8 cellular contexts compared by ENCODE assay signal in genomic region chr1:117534995-117535467, GRCh38.
DNase-seq lines count a peak whose midpoint lies in the region; ATAC-seq, FAIRE-seq and TF ChIP-seq lines count a peak whose summit lies in the region.

No MANE protein-coding gene starts in this region.

- no peak overlapping the region for H3K4me2 ChIP-seq in endothelial cell of umbilical vein (ENCODE audit: insufficient read depth, low read length)

- H3K4me1 Mint-ChIP-seq in activated CD4-positive, alpha-beta T cell treated with anti-CD3 and anti-CD28 coated beads, Interleukin-2, amount 10 ng/mL, durations not matched to agents 24 days and 14 days = peaks cover 13% of the 10 kb centered on the region
- peaks cover 0 to 9% (median 3%) of the 10 kb centered on the region in 7 donors for H3K4me1 Mint-ChIP-seq in naive thymus-derived CD4-positive, alpha-beta T cell

- H3K9me3 ChIP-seq in endothelial cell of umbilical vein (replicated peaks; ENCODE audit: control insufficient read depth, insufficient read depth, low read length) (no peaks in the 10 kb centered on the region), transverse colon (no peaks in the 10 kb centered on the region)
- no peaks in the 10 kb centered on the region for H3K9me3 ChIP-seq in naive thymus-derived CD4-positive, alpha-beta T cell (ENCODE audit: control insufficient read depth in 2 of 3, low read length in 3 of 3)

- H4K20me1 ChIP-seq in endothelial cell of umbilical vein (replicated peaks; ENCODE audit: control insufficient read depth, extremely low read depth, insufficient read depth, low read length) = no peaks in the 10 kb centered on the region

- no peaks in the 10 kb centered on the region for H3K27me3 Mint-ChIP-seq in activated CD4-positive, alpha-beta T cell treated with anti-CD3 and anti-CD28 coated beads, Interleukin-2, amount 10 ng/mL, durations not matched to agents 24 days and 14 days
- H3K27me3 Mint-ChIP-seq in naive thymus-derived CD4-positive, alpha-beta T cell = no peaks in the 10 kb centered on the region

- WGBS in transverse colon (ENCODE audit: low coverage in 1 of 2), 2 donors = 7 to 13% methylated on average over 3 to 6 of the region's 6 CpGs

- BruUV-seq in endothelial cell of umbilical vein (replicated peaks; lab: Mats Ljungman, UMichigan) = no TSS peak

- no peak overlapping the region for H3K9ac ChIP-seq in endothelial cell of umbilical vein (replicated peaks; ENCODE audit: extremely low read depth, insufficient read depth, low read length)

- no peak overlapping the region for H3K4me3 ChIP-seq in endothelial cell of umbilical vein (replicated peaks in 1 of 3; ENCODE audit: insufficient read depth in 1 of 3, low read depth in 1 of 3, low read length in 3 of 3)
- no peak overlapping the region for H3K4me3 ChIP-seq in naive thymus-derived CD4-positive, alpha-beta T cell (ENCODE audit: low read length)
- H3K4me3 ChIP-seq in transverse colon = no peak overlapping the region

- peak overlapping the region; percentile 41 for H3K27ac Mint-ChIP-seq in activated CD4-positive, alpha-beta T cell treated with anti-CD3 and anti-CD28 coated beads, Interleukin-2, amount 10 ng/mL, durations not matched to agents 24 days and 14 days
- peak overlapping the region in 4 of 9 donors; percentile 1 to 36 (median 14) for H3K27ac Mint-ChIP-seq in naive thymus-derived CD4-positive, alpha-beta T cell

- no peak overlapping the region for H3K4me3 Mint-ChIP-seq in activated CD4-positive, alpha-beta T cell treated with anti-CD3 and anti-CD28 coated beads, Interleukin-2, amount 10 ng/mL, durations not matched to agents 24 days and 14 days
- H3K4me3 Mint-ChIP-seq in naive thymus-derived CD4-positive, alpha-beta T cell = peak overlapping the region in 1 of 10 donors; percentile 17

- H3K36me3 Mint-ChIP-seq in activated CD4-positive, alpha-beta T cell treated with anti-CD3 and anti-CD28 coated beads, Interleukin-2, amount 10 ng/mL, durations not matched to agents 24 days and 14 days (ENCODE audit: low read depth) = peaks cover 3% of the 10 kb centered on the region
- peaks cover 0 to 1% (median 0%) of the 10 kb centered on the region in 5 donors for H3K36me3 Mint-ChIP-seq in naive thymus-derived CD4-positive, alpha-beta T cell

- POLR2A ChIA-PET in endothelial cell of umbilical vein (lab: Charles Lee) = no interaction called here
- POLR2A ChIA-PET in naive thymus-derived CD4-positive, alpha-beta T cell (lab: Charles Lee) = interaction anchor here (0.5 to 1.9 kb wide), 3 partner anchors 73 to 139 kb away, joined by 3 to 7 read pairs (median 3); no protein-coding TSS in a partner anchor

- TF ChIP-seq CTCF in endothelial cell of umbilical vein (IDR thresholded peaks at IDR 0.05; ENCODE audit: extremely low read depth in 1 of 2, insufficient read depth in 1 of 2, low read depth in 1 of 2, low read length in 2 of 2) (peak; percentile 50 to 74), transverse colon (IDR thresholded peaks at IDR 0.05) (peak; percentile 61 to 74 (median 70))

- H3K79me2 ChIP-seq in endothelial cell of umbilical vein (ENCODE audit: control insufficient read depth, insufficient read depth, low read length) = no peaks in the 10 kb centered on the region

- peaks cover 0 to 2% of the 10 kb centered on the region in 2 experiments for H3K27me3 ChIP-seq in endothelial cell of umbilical vein (ENCODE audit: control insufficient read depth in 2 of 2, insufficient read depth in 2 of 2, low read length in 2 of 2)
- no peaks in the 10 kb centered on the region for H3K27me3 ChIP-seq in naive thymus-derived CD4-positive, alpha-beta T cell (ENCODE audit: control insufficient read depth in 2 of 2, insufficient read depth in 2 of 2, low read length in 2 of 2)
- no peaks in the 10 kb centered on the region for H3K27me3 ChIP-seq in transverse colon

- H3K27ac ChIP-seq in endothelial cell of umbilical vein (ENCODE audit: insufficient read depth, low read depth, low read length) = no peak overlapping the region
- no peak overlapping the region for H3K27ac ChIP-seq in naive thymus-derived CD4-positive, alpha-beta T cell (ENCODE audit: low read depth, low read length)
- no peak overlapping the region for H3K27ac ChIP-seq in transverse colon

- dilution Hi-C loops in endothelial cell of umbilical vein (cut with MboI; ENCODE audit: extremely low pct_ligation_motif_present, low sequenced_read_pairs) = loop anchor here (25.0 kb wide), 1 partner anchor 227 kb away; no protein-coding TSS in a partner anchor

- peak; percentile 76 for FAIRE-seq in endothelial cell of umbilical vein (lab: Jason Lieb, UNC)

- H2AFZ ChIP-seq in endothelial cell of umbilical vein (ENCODE audit: low read depth, low read length) = peak overlapping the region; percentile 9

- CTCF ChIA-PET in endothelial cell of umbilical vein (lab: Charles Lee) = interaction anchor here (0.6 to 13.9 kb wide), 42 partner anchors 10 to 406 kb away, joined by 3 to 398 read pairs (median 4); partner anchors contain the start of gene TENT5C
- CTCF ChIA-PET in naive thymus-derived CD4-positive, alpha-beta T cell (lab: Charles Lee) = interaction anchor here (0.6 to 9.0 kb wide), 29 partner anchors 8 to 1277 kb away, joined by 3 to 130 read pairs (median 4); partner anchors contain the start of gene TENT5C

- DNase-seq in CD1c-positive myeloid dendritic cell (ENCODE audit: extremely low spot score) = peak; percentile 55
- peak; percentile 61 for DNase-seq in NCI-H345 (lab: John Stamatoyannopoulos, UW)
- peak; percentile 81 for DNase-seq in activated CD4-positive, alpha-beta T cell treated with anti-CD3 and anti-CD28 coated beads, Interleukin-2, amount 10 ng/mL, durations not matched to agents 24 days and 14 days
- DNase-seq in endothelial cell of umbilical vein (ENCODE audit: low read depth, low spot score) = peak; percentile 47
- DNase-seq in naive thymus-derived CD4-positive, alpha-beta T cell = peak; percentile 22 to 74 (median 60)
- DNase-seq in transverse colon = peak; percentile 27

- H3K9me3 Mint-ChIP-seq in activated CD4-positive, alpha-beta T cell treated with anti-CD3 and anti-CD28 coated beads, Interleukin-2, amount 10 ng/mL, durations not matched to agents 24 days and 14 days = no peaks in the 10 kb centered on the region
- H3K9me3 Mint-ChIP-seq in naive thymus-derived CD4-positive, alpha-beta T cell = no peaks in the 10 kb centered on the region

- H3K36me3 ChIP-seq in endothelial cell of umbilical vein (ENCODE audit: control insufficient read depth in 2 of 2, extremely low read depth in 1 of 2, insufficient read depth in 2 of 2, low read length in 2 of 2) (no peaks in the 10 kb centered on the region), transverse colon (no peaks in the 10 kb centered on the region)
- no peaks in the 10 kb centered on the region for H3K36me3 ChIP-seq in naive thymus-derived CD4-positive, alpha-beta T cell (ENCODE audit: control insufficient read depth in 2 of 3, insufficient read depth in 3 of 3, low read length in 3 of 3)

- H3K4me1 ChIP-seq in endothelial cell of umbilical vein (ENCODE audit: control insufficient read depth, extremely low read depth, insufficient read depth, low read length) (no peaks in the 10 kb centered on the region), transverse colon (peaks cover 0 to 12% (median 0%) of the 10 kb centered on the region in 4 donors)
- peaks cover 7 to 8% of the 10 kb centered on the region in 2 donors for H3K4me1 ChIP-seq in naive thymus-derived CD4-positive, alpha-beta T cell (ENCODE audit: control insufficient read depth in 2 of 2, insufficient read depth in 2 of 2, low read length in 2 of 2)

- intact Hi-C loops in activated CD4-positive, alpha-beta T cell treated with anti-CD3 and anti-CD28 coated beads, Interleukin-2, amount 10 ng/mL, durations not matched to agents 24 days and 14 days (cut with micrococcal nuclease) = loop anchor here (1.0 to 5.0 kb wide), 8 partner anchors 22 to 360 kb away; partner anchors contain the start of gene MAN1A2
- intact Hi-C loops in endothelial cell of umbilical vein (cut with micrococcal nuclease) (loop anchor here (1.0 to 10.0 kb wide), 6 partner anchors 72 to 470 kb away; partner anchors contain the start of genes TENT5C and TTF2), transverse colon (cut with DNase I; ENCODE audit: low total_unique reads) (loop anchor here (5.0 kb wide), 1 partner anchor 222 kb away; no protein-coding TSS in a partner anchor)
- intact Hi-C loops in naive thymus-derived CD4-positive, alpha-beta T cell (cut with micrococcal nuclease) = loop anchor here (1.0 kb wide), 6 partner anchors 70 to 223 kb away; partner anchors contain the start of gene TENT5C (in 1 of the 2)

- ATAC-seq in GM19025 (IDR thresholded peaks at IDR 0.05; ENCODE audit: low read depth, unreplicated experiment) (peak; percentile 61), HG03196 (IDR thresholded peaks at IDR 0.05; ENCODE audit: unreplicated experiment) (peak; percentile 77)
- peak; percentile 88 for ATAC-seq in naive thymus-derived CD4-positive, alpha-beta T cell

- no peak for TF ChIP-seq POLR2A in endothelial cell of umbilical vein (IDR thresholded peaks at IDR 0.05; ENCODE audit: low read depth, low read length)
- no peak for TF ChIP-seq POLR2A in transverse colon (IDR thresholded peaks at IDR 0.05)

- no peaks in the 10 kb centered on the region for H3K9me1 ChIP-seq in endothelial cell of umbilical vein (replicated peaks; ENCODE audit: control insufficient read depth, extremely low read depth, insufficient read depth, low read length)

- TF ChIP-seq EP300 in transverse colon (IDR thresholded peaks at IDR 0.05; ENCODE audit: low read depth) = no peak

- in situ Hi-C loops in transverse colon (cut with MboI; ENCODE audit: low pct_ligation_motif_present in 1 of 4, low pct_unique_long_range_greater_than_20kb in 1 of 4, low sequenced_read_pairs in 3 of 4) = loop anchor here in 2 of 4 donors (10.0 kb wide), 3 partner anchors 140 to 220 kb away; no protein-coding TSS in a partner anchor

TF ChIP-seq in endothelial cell of umbilical vein, 7 proteins besides CTCF, POLR2A, EP300 and RAD21:
- TF ChIP-seq MAX (IDR thresholded peaks at IDR 0.05; ENCODE audit: insufficient read depth, insufficient read length) = no peak
- TF ChIP-seq JUN (IDR thresholded peaks at IDR 0.05; ENCODE audit: borderline replicate concordance, insufficient read depth, insufficient read length, low read depth) = no peak
- no peak for TF ChIP-seq GATA2 (IDR thresholded peaks at IDR 0.05; ENCODE audit: insufficient read depth, insufficient read length, low read depth, low read length)
- no peak for TF ChIP-seq EZH2 (IDR thresholded peaks at IDR 0.05; ENCODE audit: borderline replicate concordance, low read depth, low read length, severe bottlenecking)
- TF ChIP-seq POLR2AphosphoS5 (IDR thresholded peaks at IDR 0.05; ENCODE audit: insufficient read depth, low read depth, low read length) = no peak
- TF ChIP-seq FOS (IDR thresholded peaks at IDR 0.05; ENCODE audit: borderline replicate concordance, insufficient read depth, low read length) = no peak
- TF ChIP-seq MYC (IDR thresholded peaks at IDR 0.05; ENCODE audit: low read depth, low read length) = no peak

Comparison
In these comparisons a context has a peak if more than half of its experiments do, and no peak if none do; other contexts are left out.
1. DNase-seq: peak in every context shown above with its lines; median percentile 81 in activated CD4-positive, alpha-beta T cell treated with anti-CD3 and anti-CD28 coated beads, Interleukin-2, amount 10 ng/mL, durations not matched to agents 24 days and 14 days; 61 in NCI-H345; 60 in naive thymus-derived CD4-positive, alpha-beta T cell; 55 in CD1c-positive myeloid dendritic cell; 47 in endothelial cell of umbilical vein; 27 in transverse colon.